ENCODE assay signal across 11 cellular contexts in genomic region chr18:51044928-51045587, GRCh38. TPM values are rescaled to one million over a fixed set of nuclear protein-coding genes. Genes with fewer than 3 reads are reported as not detected.
DNase-seq lines count a peak whose midpoint lies in the region; ATAC-seq and TF ChIP-seq lines count a peak whose summit lies in the region.
"Had no signal": no experiment of that assay in that cellular context is flagged by ENCODE, and none has a peak within 500 bp of the region (broad histone marks: within the 10 kb centered on the region; RNA-seq: fewer than 3 reads in every experiment).

No MANE protein-coding gene starts in this region.

- no peak overlapping the region for H3K4me3 Mint-ChIP-seq in stimulated activated naive CD8-positive, alpha-beta T cell treated with anti-CD3 and anti-CD28 coated beads, Interleukin-15, Interleukin-2, amounts not matched to agents 100 ng/mL and 50 ng/mL, for 24 hours
- peak overlapping the region in 1 of 2 donors; percentile 2 for H3K4me3 Mint-ChIP-seq in stimulated activated naive CD8-positive, alpha-beta T cell treated with anti-CD3 and anti-CD28 coated beads, Interleukin-15, amount 100 ng/mL, for 72 hours

- ATAC-seq in stimulated activated naive CD8-positive, alpha-beta T cell treated with anti-CD3 and anti-CD28 coated beads, Interleukin-15, amount 100 ng/mL, for 72 hours, result no peak
- ATAC-seq in left lobe of liver, result peak; percentile 76
- no peak for ATAC-seq in HG03097 (IDR thresholded peaks at IDR 0.05; ENCODE audit: low FRiP score, unreplicated experiment)
- ATAC-seq in HG03135 (IDR thresholded peaks at IDR 0.05; ENCODE audit: unreplicated experiment), result no peak

- H3K27ac ChIP-seq in adrenal gland, result peak overlapping the region in 3 of 5 donors; percentile 28 to 54 (median 29)
- peak overlapping the region in 4 of 8 donors; percentile 9 to 34 (median 12) for H3K27ac ChIP-seq in spleen

- H3K36me3 ChIP-seq in adrenal gland (replicated peaks in 1 of 2) (peaks cover 0 to 20% of the 10 kb centered on the region in 2 donors), spleen (peaks cover 0 to 39% (median 20%) of the 10 kb centered on the region in 6 donors)

- WGBS in adrenal gland, 4 donors, result 13 to 21% (median 16%) methylated on average over 2 of the region's 2 CpGs
- 42 to 68% (median 52%) methylated on average over 2 of the region's 2 CpGs for WGBS in spleen, 5 donors

- H3K4me1 ChIP-seq in adrenal gland (replicated peaks in 1 of 2) (peaks cover 0 to 50% of the 10 kb centered on the region in 2 donors), spleen (peaks cover 20 to 79% (median 60%) of the 10 kb centered on the region in 6 donors)

- H3K4me3 ChIP-seq in adrenal gland (peak overlapping the region in 1 of 4 donors; percentile 39), spleen (no peak overlapping the region)

- H3K9me3 ChIP-seq in adrenal gland (replicated peaks in 1 of 3), result no peaks in the 10 kb centered on the region
- H3K9me3 ChIP-seq in spleen, result no peaks in the 10 kb centered on the region

- TF ChIP-seq CTCF in adrenal gland (IDR thresholded peaks at IDR 0.05) (no peak), spleen (IDR thresholded peaks at IDR 0.05 in 8 of 11, conservative IDR thresholded peaks at IDR 0.05 in 3 of 11) (no peak)

- TF ChIP-seq POLR2A in adrenal gland (IDR thresholded peaks at IDR 0.05) (no peak), spleen (IDR thresholded peaks at IDR 0.05) (no peak)

- H3K4me1 Mint-ChIP-seq in stimulated activated naive CD8-positive, alpha-beta T cell treated with anti-CD3 and anti-CD28 coated beads, Interleukin-15, Interleukin-2, amounts not matched to agents 100 ng/mL and 50 ng/mL, for 24 hours (ENCODE audit: low read depth), result peaks cover 58% of the 10 kb centered on the region
- H3K4me1 Mint-ChIP-seq in stimulated activated naive CD8-positive, alpha-beta T cell treated with anti-CD3 and anti-CD28 coated beads, Interleukin-15, amount 100 ng/mL, for 72 hours, result peaks cover 56% of the 10 kb centered on the region

- H3K9me3 Mint-ChIP-seq in stimulated activated naive CD8-positive, alpha-beta T cell treated with anti-CD3 and anti-CD28 coated beads, Interleukin-15, Interleukin-2, amounts not matched to agents 100 ng/mL and 50 ng/mL, for 24 hours, result no peaks in the 10 kb centered on the region
- H3K9me3 Mint-ChIP-seq in stimulated activated naive CD8-positive, alpha-beta T cell treated with anti-CD3 and anti-CD28 coated beads, Interleukin-15, amount 100 ng/mL, for 72 hours, result peaks cover 0 to 9% of the 10 kb centered on the region in 2 donors

- H3K27ac Mint-ChIP-seq in stimulated activated naive CD8-positive, alpha-beta T cell treated with anti-CD3 and anti-CD28 coated beads, Interleukin-15, Interleukin-2, amounts not matched to agents 100 ng/mL and 50 ng/mL, for 24 hours, result peak overlapping the region; percentile 2
- peak overlapping the region in 1 of 2 donors; percentile 63 for H3K27ac Mint-ChIP-seq in stimulated activated naive CD8-positive, alpha-beta T cell treated with anti-CD3 and anti-CD28 coated beads, Interleukin-15, amount 100 ng/mL, for 72 hours

- DNase-seq in stimulated activated naive CD8-positive, alpha-beta T cell treated with anti-CD3 and anti-CD28 coated beads, Interleukin-15, amount 100 ng/mL, for 72 hours, result no peak
- DNase-seq in adrenal gland (no peak), left lobe of liver (ENCODE audit: low spot score) (no peak), kidney glomerular epithelial cell (lab: John Stamatoyannopoulos, UW) (no peak), spleen (no peak)
- DNase-seq: anterior cingulate cortex, NCI-H510A, nucleus accumbens had no signal

- intact Hi-C loops in adrenal gland (cut with DNase I), result loop anchor here in 1 of 2 donors (10.0 kb wide), 1 partner anchor 70 kb away; no protein-coding TSS in a partner anchor
- intact Hi-C loops in spleen (cut with DNase I; ENCODE audit: low total_unique reads), result no loop called here

- peaks cover 19% of the 10 kb centered on the region for H3K36me3 Mint-ChIP-seq in stimulated activated naive CD8-positive, alpha-beta T cell treated with anti-CD3 and anti-CD28 coated beads, Interleukin-15, Interleukin-2, amounts not matched to agents 100 ng/mL and 50 ng/mL, for 24 hours (ENCODE audit: low read depth)

- H3K27me3 ChIP-seq in adrenal gland (no peaks in the 10 kb centered on the region), spleen (replicated peaks in 1 of 7) (no peaks in the 10 kb centered on the region)

- no peaks in the 10 kb centered on the region for H3K27me3 Mint-ChIP-seq in stimulated activated naive CD8-positive, alpha-beta T cell treated with anti-CD3 and anti-CD28 coated beads, Interleukin-15, Interleukin-2, amounts not matched to agents 100 ng/mL and 50 ng/mL, for 24 hours
- H3K27me3 Mint-ChIP-seq in stimulated activated naive CD8-positive, alpha-beta T cell treated with anti-CD3 and anti-CD28 coated beads, Interleukin-15, amount 100 ng/mL, for 72 hours, result no peaks in the 10 kb centered on the region

RNA-seq across cellular contexts. Expression of gene SMAD4, which starts 15.0 kb away (rescaled TPM):
- total RNA-seq in adrenal gland (100 to 1,000 TPM in 4 of 8 donors, 10 to 100 TPM in 4; 72.8 to 151 (median 101) TPM), left lobe of liver (54.6 TPM), spleen (100 to 1,000 TPM in 4 of 7 donors, 10 to 100 TPM in 3; 84.6 to 139 (median 107) TPM)
- polyA plus RNA-seq in adrenal gland (10 to 100 TPM in 2 of 3 donors, 1 to 10 TPM in 1; 9.0 to 82.2 (median 11.2) TPM), spleen (10 to 100 TPM in 1 of 3 donors, 1 to 10 TPM in 2; 8.9 to 14.5 (median 9.8) TPM)
